In the genomic region with DNA sequence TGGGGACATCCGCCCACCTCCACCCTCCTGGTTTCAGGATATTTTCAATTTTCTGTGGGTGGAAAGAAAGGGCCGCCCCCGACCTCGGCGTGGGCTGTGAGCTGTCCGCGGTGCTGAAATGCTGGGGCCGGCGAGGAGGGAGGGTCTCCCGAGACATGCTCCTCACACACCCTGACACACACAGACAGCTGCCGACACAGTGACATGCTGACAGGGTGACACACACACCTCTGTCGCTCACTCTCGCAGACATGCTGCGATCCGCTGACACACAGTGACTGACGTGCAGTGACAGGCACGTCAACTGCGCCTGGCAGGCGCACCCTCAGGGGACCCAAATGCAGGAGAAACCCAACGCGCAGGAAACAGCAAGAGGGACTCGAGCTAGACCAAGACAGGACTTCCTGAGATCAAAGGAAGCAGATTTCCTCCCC, we compare ENCODE assay signal across 2 cellular contexts.
TF ChIP-seq lines count a peak whose summit lies in the region.

No MANE protein-coding gene starts in this region.

TF ChIP-seq in SK-N-SH, 30 proteins besides CTCF, POLR2A, EP300 and RAD21:
- TF ChIP-seq, protein P1, sequence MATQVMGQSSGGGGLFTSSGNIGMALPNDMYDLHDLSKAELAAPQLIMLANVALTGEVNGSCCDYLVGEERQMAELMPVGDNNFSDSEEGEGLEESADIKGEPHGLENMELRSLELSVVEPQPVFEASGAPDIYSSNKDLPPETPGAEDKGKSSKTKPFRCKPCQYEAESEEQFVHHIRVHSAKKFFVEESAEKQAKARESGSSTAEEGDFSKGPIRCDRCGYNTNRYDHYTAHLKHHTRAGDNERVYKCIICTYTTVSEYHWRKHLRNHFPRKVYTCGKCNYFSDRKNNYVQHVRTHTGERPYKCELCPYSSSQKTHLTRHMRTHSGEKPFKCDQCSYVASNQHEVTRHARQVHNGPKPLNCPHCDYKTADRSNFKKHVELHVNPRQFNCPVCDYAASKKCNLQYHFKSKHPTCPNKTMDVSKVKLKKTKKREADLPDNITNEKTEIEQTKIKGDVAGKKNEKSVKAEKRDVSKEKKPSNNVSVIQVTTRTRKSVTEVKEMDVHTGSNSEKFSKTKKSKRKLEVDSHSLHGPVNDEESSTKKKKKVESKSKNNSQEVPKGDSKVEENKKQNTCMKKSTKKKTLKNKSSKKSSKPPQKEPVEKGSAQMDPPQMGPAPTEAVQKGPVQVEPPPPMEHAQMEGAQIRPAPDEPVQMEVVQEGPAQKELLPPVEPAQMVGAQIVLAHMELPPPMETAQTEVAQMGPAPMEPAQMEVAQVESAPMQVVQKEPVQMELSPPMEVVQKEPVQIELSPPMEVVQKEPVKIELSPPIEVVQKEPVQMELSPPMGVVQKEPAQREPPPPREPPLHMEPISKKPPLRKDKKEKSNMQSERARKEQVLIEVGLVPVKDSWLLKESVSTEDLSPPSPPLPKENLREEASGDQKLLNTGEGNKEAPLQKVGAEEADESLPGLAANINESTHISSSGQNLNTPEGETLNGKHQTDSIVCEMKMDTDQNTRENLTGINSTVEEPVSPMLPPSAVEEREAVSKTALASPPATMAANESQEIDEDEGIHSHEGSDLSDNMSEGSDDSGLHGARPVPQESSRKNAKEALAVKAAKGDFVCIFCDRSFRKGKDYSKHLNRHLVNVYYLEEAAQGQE (IDR thresholded peaks at IDR 0.05; ENCODE audit: low read depth, low read length), result peak; percentile 95
- no peak for TF ChIP-seq GABPA (IDR thresholded peaks at IDR 0.05; ENCODE audit: low read depth)

TF ChIP-seq in SK-N-SH treated with all-trans-retinoic acid at 6 μM for 48 hours, 23 proteins besides CTCF, POLR2A, EP300 and RAD21 (continued from another document):
- TF ChIP-seq, protein P2, sequence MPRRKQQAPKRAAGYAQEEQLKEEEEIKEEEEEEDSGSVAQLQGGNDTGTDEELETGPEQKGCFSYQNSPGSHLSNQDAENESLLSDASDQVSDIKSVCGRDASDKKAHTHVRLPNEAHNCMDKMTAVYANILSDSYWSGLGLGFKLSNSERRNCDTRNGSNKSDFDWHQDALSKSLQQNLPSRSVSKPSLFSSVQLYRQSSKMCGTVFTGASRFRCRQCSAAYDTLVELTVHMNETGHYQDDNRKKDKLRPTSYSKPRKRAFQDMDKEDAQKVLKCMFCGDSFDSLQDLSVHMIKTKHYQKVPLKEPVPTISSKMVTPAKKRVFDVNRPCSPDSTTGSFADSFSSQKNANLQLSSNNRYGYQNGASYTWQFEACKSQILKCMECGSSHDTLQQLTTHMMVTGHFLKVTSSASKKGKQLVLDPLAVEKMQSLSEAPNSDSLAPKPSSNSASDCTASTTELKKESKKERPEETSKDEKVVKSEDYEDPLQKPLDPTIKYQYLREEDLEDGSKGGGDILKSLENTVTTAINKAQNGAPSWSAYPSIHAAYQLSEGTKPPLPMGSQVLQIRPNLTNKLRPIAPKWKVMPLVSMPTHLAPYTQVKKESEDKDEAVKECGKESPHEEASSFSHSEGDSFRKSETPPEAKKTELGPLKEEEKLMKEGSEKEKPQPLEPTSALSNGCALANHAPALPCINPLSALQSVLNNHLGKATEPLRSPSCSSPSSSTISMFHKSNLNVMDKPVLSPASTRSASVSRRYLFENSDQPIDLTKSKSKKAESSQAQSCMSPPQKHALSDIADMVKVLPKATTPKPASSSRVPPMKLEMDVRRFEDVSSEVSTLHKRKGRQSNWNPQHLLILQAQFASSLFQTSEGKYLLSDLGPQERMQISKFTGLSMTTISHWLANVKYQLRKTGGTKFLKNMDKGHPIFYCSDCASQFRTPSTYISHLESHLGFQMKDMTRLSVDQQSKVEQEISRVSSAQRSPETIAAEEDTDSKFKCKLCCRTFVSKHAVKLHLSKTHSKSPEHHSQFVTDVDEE (CRISPR knock-in tag; IDR thresholded peaks at IDR 0.05), result no peak
- TF ChIP-seq, protein P3, sequence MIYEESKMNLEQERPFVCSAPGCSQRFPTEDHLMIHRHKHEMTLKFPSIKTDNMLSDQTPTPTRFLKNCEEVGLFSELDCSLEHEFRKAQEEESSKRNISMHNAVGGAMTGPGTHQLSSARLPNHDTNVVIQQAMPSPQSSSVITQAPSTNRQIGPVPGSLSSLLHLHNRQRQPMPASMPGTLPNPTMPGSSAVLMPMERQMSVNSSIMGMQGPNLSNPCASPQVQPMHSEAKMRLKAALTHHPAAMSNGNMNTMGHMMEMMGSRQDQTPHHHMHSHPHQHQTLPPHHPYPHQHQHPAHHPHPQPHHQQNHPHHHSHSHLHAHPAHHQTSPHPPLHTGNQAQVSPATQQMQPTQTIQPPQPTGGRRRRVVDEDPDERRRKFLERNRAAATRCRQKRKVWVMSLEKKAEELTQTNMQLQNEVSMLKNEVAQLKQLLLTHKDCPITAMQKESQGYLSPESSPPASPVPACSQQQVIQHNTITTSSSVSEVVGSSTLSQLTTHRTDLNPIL (CRISPR knock-in tag; IDR thresholded peaks at IDR 0.05; ENCODE audit: low read depth), result no peak
- TF ChIP-seq BACH2 (CRISPR knock-in tag; IDR thresholded peaks at IDR 0.05; ENCODE audit: borderline replicate concordance), result no peak
- no peak for TF ChIP-seq ISL1 (CRISPR knock-in tag; IDR thresholded peaks at IDR 0.05)
- TF ChIP-seq, protein P4, sequence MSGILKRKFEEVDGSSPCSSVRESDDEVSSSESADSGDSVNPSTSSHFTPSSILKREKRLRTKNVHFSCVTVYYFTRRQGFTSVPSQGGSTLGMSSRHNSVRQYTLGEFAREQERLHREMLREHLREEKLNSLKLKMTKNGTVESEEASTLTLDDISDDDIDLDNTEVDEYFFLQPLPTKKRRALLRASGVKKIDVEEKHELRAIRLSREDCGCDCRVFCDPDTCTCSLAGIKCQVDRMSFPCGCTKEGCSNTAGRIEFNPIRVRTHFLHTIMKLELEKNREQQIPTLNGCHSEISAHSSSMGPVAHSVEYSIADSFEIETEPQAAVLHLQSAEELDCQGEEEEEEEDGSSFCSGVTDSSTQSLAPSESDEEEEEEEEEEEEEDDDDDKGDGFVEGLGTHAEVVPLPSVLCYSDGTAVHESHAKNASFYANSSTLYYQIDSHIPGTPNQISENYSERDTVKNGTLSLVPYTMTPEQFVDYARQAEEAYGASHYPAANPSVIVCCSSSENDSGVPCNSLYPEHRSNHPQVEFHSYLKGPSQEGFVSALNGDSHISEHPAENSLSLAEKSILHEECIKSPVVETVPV (CRISPR knock-in tag; IDR thresholded peaks at IDR 0.05), result no peak
TF ChIP-seq in SK-N-SH treated with all-trans-retinoic acid at 6 μM for 48 hours: peak in this region for 0.
